ENCODE assay signal across 1 cellular context in genomic region chr1:102724741-102725140, GRCh38.
TF ChIP-seq lines count a peak whose summit lies in the region.

No MANE protein-coding gene starts in this region.

TF ChIP-seq in GM23338, 12 proteins besides CTCF, POLR2A, EP300 and RAD21 (continued from another document):
- TF ChIP-seq ZNF331 (CRISPR knock-in tag; IDR thresholded peaks at IDR 0.05; ENCODE audit: low read depth) (no peak), NANOG (IDR thresholded peaks at IDR 0.05; ENCODE audit: borderline replicate concordance) (no peak), REST (IDR thresholded peaks at IDR 0.05; ENCODE audit: unreplicated experiment) (no peak)
